ENCODE assay signal across 9 cellular contexts in genomic region chr11:108224366-108224765, GRCh38. TPM values are rescaled to one million over a fixed set of nuclear protein-coding genes. Genes with fewer than 3 reads are reported as not detected.
DNase-seq lines count a peak whose midpoint lies in the region; ATAC-seq and TF ChIP-seq lines count a peak whose summit lies in the region.
"Had no signal": no experiment of that assay in that cellular context is flagged by ENCODE, and none has a peak within 500 bp of the region (broad histone marks: within the 10 kb centered on the region; RNA-seq: fewer than 3 reads in every experiment).

No MANE protein-coding gene starts in this region.

- no peak overlapping the region for H3K27ac Mint-ChIP-seq in osteocyte (ENCODE audit: unreplicated experiment)

- H3K9me3 ChIP-seq in AG04450 (ENCODE audit: control insufficient read depth, insufficient read depth, low read length) (no peaks in the 10 kb centered on the region), colonic mucosa (no peaks in the 10 kb centered on the region), mucosa of stomach (ENCODE audit: control insufficient read depth, low read length) (no peaks in the 10 kb centered on the region)

- H3K9ac ChIP-seq in KMS-11 (peak overlapping the region; percentile 70; the same call in 1 of the 2 replicates), colonic mucosa (ENCODE audit: low read depth in 2 of 2, low read length in 2 of 2) (peak overlapping the region in 1 of 2 donors; percentile 96), mucosa of stomach (ENCODE audit: low read length) (peak overlapping the region; percentile 70)

- TF ChIP-seq CTCF in AG04450 (IDR thresholded peaks at IDR 0.05; ENCODE audit: low read depth, low read length) (no peak), KMS-11 (conservative IDR thresholded peaks at IDR 0.05; ENCODE audit: low read depth, low read length) (no peak), colonic mucosa (IDR thresholded peaks at IDR 0.05) (no peak), osteocyte (IDR thresholded peaks at IDR 0.05) (no peak)

- H3K4me1 Mint-ChIP-seq in osteocyte (ENCODE audit: unreplicated experiment): peaks cover 22% of the 10 kb centered on the region

- peaks cover 63% of the 10 kb centered on the region for H3K79me2 ChIP-seq in KMS-11 (ENCODE audit: insufficient read depth, low read depth)

- no peak for ATAC-seq in activated CD4-positive, CD25-positive, alpha-beta regulatory T cell treated with anti-CD3 and anti-CD28 coated beads, Interleukin-2, amount 50 U/mL, for 24 hours
- no peak for ATAC-seq in GM18909 (IDR thresholded peaks at IDR 0.05; ENCODE audit: poor library complexity, unreplicated experiment)

- H3K27me3 ChIP-seq in AG04450 (ENCODE audit: control insufficient read depth, insufficient read depth, low read length) (no peaks in the 10 kb centered on the region), KMS-11 (ENCODE audit: insufficient read depth, low read depth) (no peaks in the 10 kb centered on the region), colonic mucosa (no peaks in the 10 kb centered on the region), mucosa of stomach (ENCODE audit: control insufficient read depth, insufficient read depth, low read length) (no peaks in the 10 kb centered on the region)

- no peak overlapping the region for H2AFZ ChIP-seq in KMS-11 (ENCODE audit: low read depth)

- H3K4me2 ChIP-seq in KMS-11: peak overlapping the region; percentile 92

- no peaks in the 10 kb centered on the region for H3K27me3 Mint-ChIP-seq in osteocyte (ENCODE audit: unreplicated experiment)

- intact Hi-C loops in colonic mucosa (cut with DNase I): loop anchor here (5.0 to 10.0 kb wide), 2 partner anchors 210 to 423 kb away; no protein-coding TSS in a partner anchor

- H3K27ac ChIP-seq in AG04450 (ENCODE audit: low read depth, low read length) (no peak overlapping the region), KMS-11 (peak overlapping the region; percentile 78; the same call in 1 of the 2 replicates), colonic mucosa (peak overlapping the region; percentile 96)

- POLR2A ChIA-PET in AG04450 (lab: Yijun Ruan, JAX): no interaction called here

- H3K4me3 ChIP-seq in AG04450 (ENCODE audit: low read depth, low read length) (peak overlapping the region; percentile 84), KMS-11 (IDR thresholded peaks at IDR 0.05; ENCODE audit: insufficient read depth, low read depth, low read length) (no peak overlapping the region), colonic mucosa (no peak overlapping the region), mucosa of stomach (ENCODE audit: low read length) (no peak overlapping the region)

- CTCF ChIA-PET in AG04450 (lab: Charles Lee): interaction anchor here (2.0 to 2.4 kb wide), 2 partner anchors 12 to 106 kb away, joined by 6 to 9 read pairs; no protein-coding TSS in a partner anchor

- DNase-seq in AG04450 (ENCODE audit: low read depth, low spot score) (no peak), colonic mucosa (no peak), osteocyte (ENCODE audit: extremely low spot score, unreplicated experiment) (no peak), midbrain (lab: John Stamatoyannopoulos, UW) (no peak)
- DNase-seq: NCI-H1048 had no signal

- peaks cover 32% of the 10 kb centered on the region for H3K4me1 ChIP-seq in KMS-11 (ENCODE audit: low read depth, poor library complexity, severe bottlenecking)
- H3K4me1 ChIP-seq in colonic mucosa: no peaks in the 10 kb centered on the region
- H3K4me1 ChIP-seq in mucosa of stomach (ENCODE audit: control insufficient read depth, insufficient read depth, low read length): peaks cover 15% of the 10 kb centered on the region

- peaks cover 12% of the 10 kb centered on the region for H3K36me3 Mint-ChIP-seq in osteocyte (ENCODE audit: unreplicated experiment)

- H4K20me1 ChIP-seq in KMS-11 (ENCODE audit: insufficient read depth): no peaks in the 10 kb centered on the region

- H3K36me3 ChIP-seq in KMS-11 (ENCODE audit: insufficient read depth): no peaks in the 10 kb centered on the region
- no peaks in the 10 kb centered on the region for H3K36me3 ChIP-seq in colonic mucosa
- no peaks in the 10 kb centered on the region for H3K36me3 ChIP-seq in mucosa of stomach (ENCODE audit: control insufficient read depth, insufficient read depth, low read length)

- H3K9me3 Mint-ChIP-seq in osteocyte (ENCODE audit: unreplicated experiment): no peaks in the 10 kb centered on the region

- H3K4me3 Mint-ChIP-seq in osteocyte (ENCODE audit: unreplicated experiment): no peak overlapping the region

RNA-seq across cellular contexts. Expression of gene ATM, which starts 1.5 kb away (rescaled TPM):
- polyA plus RNA-seq in AG04450 (2011; rRNA removed): 34.1 and 53.2 TPM in 2 replicates
- 118 and 146 TPM in 2 replicates for polyA minus RNA-seq in AG04450 (2011; rRNA and poly(A)+ RNA removed)
- total RNA-seq in colonic mucosa: 10 to 100 TPM; 28.3 to 30.1 TPM
- total RNA-seq in osteocyte: 72.1 and 79.6 TPM in 2 replicates

RNA-seq across cellular contexts. Expression of gene NPAT, which starts 1.9 kb away (rescaled TPM):
- 6.9 and 9.9 TPM in 2 replicates for polyA plus RNA-seq in AG04450 (2011; rRNA removed)
- polyA minus RNA-seq in AG04450 (2011; rRNA and poly(A)+ RNA removed): 11.5 and 19.9 TPM in 2 replicates
- total RNA-seq in colonic mucosa: 10 to 100 TPM; 10.8 to 14.0 TPM
- total RNA-seq in osteocyte: 15.8 and 16.5 TPM in 2 replicates
